Comparison of ENCODE assay signal across 8 cellular contexts in the genomic region with DNA sequence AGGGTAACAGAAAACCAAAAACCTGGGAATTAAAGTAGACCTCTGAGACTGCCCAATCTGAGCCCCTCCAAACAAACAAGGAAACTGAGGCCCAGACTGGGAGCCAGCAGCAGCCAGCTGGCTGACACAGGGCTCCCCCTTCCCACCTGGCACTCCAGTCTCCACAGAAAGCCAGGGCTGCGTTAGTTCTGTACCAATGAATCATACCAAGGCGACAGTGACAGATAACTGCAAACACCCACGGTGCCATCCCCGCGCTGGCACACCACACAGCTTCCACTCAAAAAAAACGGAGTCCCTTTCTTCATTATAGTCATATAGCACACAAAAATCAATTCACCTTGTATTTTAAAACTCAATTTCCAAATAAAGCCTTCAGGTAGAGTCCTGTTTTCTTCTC. TPM values are rescaled to one million over a fixed set of nuclear protein-coding genes. Genes with fewer than 3 reads are reported as not detected.
DNase-seq lines count a peak whose midpoint lies in the region; ATAC-seq and TF ChIP-seq lines count a peak whose summit lies in the region.

No MANE protein-coding gene starts in this region.

- no peak overlapping the region for H2AFZ ChIP-seq in PC-3 (ENCODE audit: low read length)

- no peak overlapping the region for H2BK120ac ChIP-seq in mesendoderm (ENCODE audit: low read depth, low read length)

- peaks cover 21% of the 10 kb centered on the region for H3K36me3 Mint-ChIP-seq in central memory CD8-positive, alpha-beta T cell (ENCODE audit: insufficient read depth)
- peaks cover 4% of the 10 kb centered on the region for H3K36me3 Mint-ChIP-seq in nephron (ENCODE audit: low read depth)

- peaks cover 61% of the 10 kb centered on the region for H3K79me2 ChIP-seq in PC-3 (ENCODE audit: low read length)
- peaks cover 5% of the 10 kb centered on the region for H3K79me2 ChIP-seq in mesendoderm (ENCODE audit: control insufficient read depth, insufficient read depth, low read length)

- intact Hi-C loops in PC-3 (cut with micrococcal nuclease), result loop anchor here (1.0 kb wide), 2 partner anchors 24 to 33 kb away; partner anchors contain the start of gene TRAF3IP1

- no peak overlapping the region for H3K23ac ChIP-seq in mesendoderm (ENCODE audit: low read length)

- no peak overlapping the region for H3K56ac ChIP-seq in mesendoderm (ENCODE audit: low read length)

- no peaks in the 10 kb centered on the region for H3K9me2 ChIP-seq in PC-3 (replicated peaks; ENCODE audit: low read length)

- H3K4me2 ChIP-seq in PC-3 (ENCODE audit: low read length) (peak overlapping the region; percentile 89), mesendoderm (ENCODE audit: low read length) (no peak overlapping the region)

- H3K4me1 ChIP-seq in PC-3 (ENCODE audit: insufficient read depth, low read length), result peaks cover 48% of the 10 kb centered on the region
- no peaks in the 10 kb centered on the region for H3K4me1 ChIP-seq in urinary bladder (ENCODE audit: insufficient read depth)
- peaks cover 14% of the 10 kb centered on the region for H3K4me1 ChIP-seq in mesendoderm (ENCODE audit: control insufficient read depth, low read depth, low read length)

- no peak overlapping the region for H4K5ac ChIP-seq in mesendoderm (ENCODE audit: low read length)

- no peak overlapping the region for H3K4ac ChIP-seq in mesendoderm (ENCODE audit: low read depth, low read length)

- H3K9ac ChIP-seq in PC-3 (ENCODE audit: low read length) (peak overlapping the region; percentile 98), mesendoderm (ENCODE audit: low read length) (no peak overlapping the region)

- H3K9me3 ChIP-seq in AG04450 (ENCODE audit: control insufficient read depth, insufficient read depth, low read length) (no peaks in the 10 kb centered on the region), PC-3 (ENCODE audit: low read length) (no peaks in the 10 kb centered on the region)

- peak overlapping the region; percentile 85 for H3K4me3 Mint-ChIP-seq in central memory CD8-positive, alpha-beta T cell
- peak overlapping the region; percentile 84 to 85 (median 85) for H3K4me3 Mint-ChIP-seq in nephron

- BruUV-seq in PC-3 (replicated peaks; lab: Mats Ljungman, UMichigan), result TSS peak; percentile 50

- CTCF ChIA-PET in AG04450 (lab: Charles Lee) (interaction anchor here (0.9 to 2.4 kb wide), 3 partner anchors 24 to 307 kb away, joined by 3 to 11 read pairs (median 4); no protein-coding TSS in a partner anchor), PC-3 (lab: Charles Lee) (no interaction called here)

- H2BK5ac ChIP-seq in mesendoderm (ENCODE audit: low read length), result no peak overlapping the region

- peaks cover 9% of the 10 kb centered on the region for H3F3A ChIP-seq in PC-3 (ENCODE audit: low read length, unreplicated experiment)

- H3K79me1 ChIP-seq in mesendoderm (ENCODE audit: low read length), result peaks cover 12% of the 10 kb centered on the region

- TF ChIP-seq CTCF in AG04450 (IDR thresholded peaks at IDR 0.05; ENCODE audit: low read depth, low read length), result no peak
- TF ChIP-seq CTCF in PC-3 (conservative IDR thresholded peaks at IDR 0.05; ENCODE audit: low read depth, low read length), result no peak
- TF ChIP-seq CTCF in nephron (IDR thresholded peaks at IDR 0.05; ENCODE audit: unreplicated experiment in 3 of 3), result no peak

- H2AK5ac ChIP-seq in mesendoderm (ENCODE audit: low read length), result no peak overlapping the region

- no peak overlapping the region for H3K18ac ChIP-seq in mesendoderm (ENCODE audit: low read length)

- H3K27me3 ChIP-seq in AG04450 (ENCODE audit: control insufficient read depth, insufficient read depth, low read length) (no peaks in the 10 kb centered on the region), PC-3 (ENCODE audit: low read length) (no peaks in the 10 kb centered on the region), mesendoderm (ENCODE audit: insufficient read depth, low read length, poor library complexity) (no peaks in the 10 kb centered on the region)

- H4K8ac ChIP-seq in mesendoderm (ENCODE audit: low read depth, low read length), result no peak overlapping the region

- H3K27me3 Mint-ChIP-seq in central memory CD8-positive, alpha-beta T cell, result no peaks in the 10 kb centered on the region
- no peaks in the 10 kb centered on the region for H3K27me3 Mint-ChIP-seq in nephron (ENCODE audit: low read depth)

- POLR2A ChIA-PET in AG04450 (lab: Yijun Ruan, JAX) (no interaction called here), PC-3 (lab: Charles Lee; ENCODE audit: unreplicated experiment) (no interaction called here)

- 53% methylated on average over 6 of the region's 6 CpGs for WGBS in urinary bladder
- no CpG with 5 or more reads among the region's 6 CpGs for WGBS in mesendoderm (ENCODE audit: extremely low coverage, insufficient coverage, low lambda C conversion rate)

- no peaks in the 10 kb centered on the region for H3K9me3 Mint-ChIP-seq in central memory CD8-positive, alpha-beta T cell
- no peaks in the 10 kb centered on the region for H3K9me3 Mint-ChIP-seq in nephron

- DNase-seq in AG04450 (ENCODE audit: low read depth, low spot score), result no peak
- DNase-seq in PC-3, result no peak
- no peak for DNase-seq in central memory CD8-positive, alpha-beta T cell (ENCODE audit: low spot score in 2 of 2)
- no peak for DNase-seq in mesendoderm
- DNase-seq in dermis blood vessel endothelial cell, result no peak

- peak overlapping the region; percentile 93 for H3K27ac ChIP-seq in AG04450 (ENCODE audit: low read depth, low read length)
- H3K27ac ChIP-seq in PC-3 (ENCODE audit: low read length), result peak overlapping the region; percentile 94
- H3K27ac ChIP-seq in urinary bladder (ENCODE audit: low read depth), result peak overlapping the region; percentile 90
- H3K27ac ChIP-seq in mesendoderm (ENCODE audit: low read depth, low read length), result no peak overlapping the region

- no peak overlapping the region for H2BK15ac ChIP-seq in mesendoderm (replicated peaks; ENCODE audit: low read depth)

- no peaks in the 10 kb centered on the region for H3K36me3 ChIP-seq in PC-3 (ENCODE audit: low read depth, low read length)
- H3K36me3 ChIP-seq in urinary bladder (ENCODE audit: insufficient read depth), result no peaks in the 10 kb centered on the region
- H3K36me3 ChIP-seq in mesendoderm (ENCODE audit: control insufficient read depth, insufficient read depth, low read length), result no peaks in the 10 kb centered on the region

- H3K27ac Mint-ChIP-seq in central memory CD8-positive, alpha-beta T cell (ENCODE audit: low read depth), result peak overlapping the region; percentile 98
- peak overlapping the region; percentile 67 to 85 (median 68) for H3K27ac Mint-ChIP-seq in nephron

- ATAC-seq in PC-3 (no peak), GM18502 (IDR thresholded peaks at IDR 0.05; ENCODE audit: poor library complexity, unreplicated experiment) (no peak)
- no peak for ATAC-seq in central memory CD8-positive, alpha-beta T cell (replicated peaks; ENCODE audit: extremely low read depth, poor library complexity, severe bottlenecking)

- H3K4me3 ChIP-seq in AG04450 (ENCODE audit: low read depth, low read length), result peak overlapping the region; percentile 83
- H3K4me3 ChIP-seq in PC-3 (ENCODE audit: low read length), result peak overlapping the region; percentile 80
- H3K4me3 ChIP-seq in urinary bladder (ENCODE audit: low read depth, low read length), result no peak overlapping the region
- no peak overlapping the region for H3K4me3 ChIP-seq in mesendoderm (ENCODE audit: low read length)

- peaks cover 6% of the 10 kb centered on the region for H4K20me1 ChIP-seq in PC-3 (ENCODE audit: low read length)

- peaks cover 55% of the 10 kb centered on the region for H3K4me1 Mint-ChIP-seq in central memory CD8-positive, alpha-beta T cell
- peaks cover 53% of the 10 kb centered on the region for H3K4me1 Mint-ChIP-seq in nephron

RNA-seq across cellular contexts. Expression of gene PER2, which starts 1.4 kb away (rescaled TPM):
- 1.7 and 1.9 TPM in 2 replicates for polyA plus RNA-seq in AG04450 (2011; rRNA removed)
- 8.0 and 8.9 TPM in 2 replicates for polyA minus RNA-seq in AG04450 (2011; rRNA and poly(A)+ RNA removed)
- 8.6 and 13.0 TPM in 2 replicates for total RNA-seq in PC-3 (2014; rRNA removed)
- total RNA-seq in urinary bladder, result 7.5 TPM
- polyA plus RNA-seq in urinary bladder, result 8.8 TPM
- polyA plus RNA-seq in mesendoderm (2013, experiment 1 of 2), result 2.2 TPM
- polyA plus RNA-seq in mesendoderm (2013, experiment 2 of 2), result 2.0 TPM
- total RNA-seq in dermis blood vessel endothelial cell, result 1.2 and 3.0 TPM in 2 replicates

RNA-seq across cellular contexts. Expression of gene TRAF3IP1, which starts 33.3 kb away (rescaled TPM):
- polyA plus RNA-seq in AG04450 (2011; rRNA removed), result 5.9 and 7.3 TPM in 2 replicates
- 9.5 and 10.5 TPM in 2 replicates for polyA minus RNA-seq in AG04450 (2011; rRNA and poly(A)+ RNA removed)
- 8.2 and 12.0 TPM in 2 replicates for total RNA-seq in PC-3 (2014; rRNA removed)
- total RNA-seq in urinary bladder, result 9.6 TPM
- 13.6 TPM for polyA plus RNA-seq in urinary bladder
- 11.7 TPM for polyA plus RNA-seq in mesendoderm (2013, experiment 1 of 2)
- 12.0 TPM for polyA plus RNA-seq in mesendoderm (2013, experiment 2 of 2)
- total RNA-seq in dermis blood vessel endothelial cell, result 7.3 and 8.7 TPM in 2 replicates

RNA-seq across cellular contexts. Expression of gene HES6, which starts 47.1 kb away (rescaled TPM):
- polyA plus RNA-seq in AG04450 (2011; rRNA removed) (2.9 and 3.9 TPM in 2 replicates), urinary bladder (6.5 TPM)
- 0.26 and 1.1 TPM in 2 replicates for polyA minus RNA-seq in AG04450 (2011; rRNA and poly(A)+ RNA removed)
- total RNA-seq in PC-3 (2014; rRNA removed) (9.8 and 19.6 TPM in 2 replicates), urinary bladder (3.0 TPM), dermis blood vessel endothelial cell (2.2 and 3.7 TPM in 2 replicates)
- polyA plus RNA-seq in mesendoderm (2013, experiment 1 of 2), result 14.7 TPM
- 14.6 TPM for polyA plus RNA-seq in mesendoderm (2013, experiment 2 of 2)

Comparison
In these comparisons a context has a peak if more than half of its experiments do, and no peak if none do; other contexts are left out.
1. H3K4me3 ChIP-seq: peak in AG04450 (single experiment) and PC-3 (single experiment); none in urinary bladder (single experiment) and mesendoderm (single experiment).